ENCODE assay signal across 2 cellular contexts in genomic region chr7:135160858-135161653, GRCh38.
TF ChIP-seq lines count a peak whose summit lies in the region.

No MANE protein-coding gene starts in this region.

TF ChIP-seq in IMR-90, 13 proteins besides CTCF, POLR2A, EP300 and RAD21:
- TF ChIP-seq ELK1 (IDR thresholded peaks at IDR 0.05; ENCODE audit: borderline replicate concordance, low read depth, low read length) (no peak), USF2 (IDR thresholded peaks at IDR 0.05; ENCODE audit: low read depth, low read length) (no peak), NFE2L2 (IDR thresholded peaks at IDR 0.05; ENCODE audit: low read depth, low read length) (no peak), RFX5 (IDR thresholded peaks at IDR 0.05; ENCODE audit: low read depth, low read length) (no peak), MAFK (IDR thresholded peaks at IDR 0.05; ENCODE audit: low read depth, low read length) (no peak; the same call in 1 of the 2 replicates), FOS (IDR thresholded peaks at IDR 0.05; ENCODE audit: low read depth, low read length) (no peak), MAZ (IDR thresholded peaks at IDR 0.05; ENCODE audit: borderline replicate concordance, low read depth, low read length) (no peak), CHD1 (IDR thresholded peaks at IDR 0.05; ENCODE audit: low read depth, low read length) (no peak), BHLHE40 (IDR thresholded peaks at IDR 0.05; ENCODE audit: low read depth, low read length) (no peak), MXI1 (IDR thresholded peaks at IDR 0.05; ENCODE audit: borderline replicate concordance, low read depth, low read length) (no peak), SMC3 (IDR thresholded peaks at IDR 0.05; ENCODE audit: low read depth, low read length) (no peak), CEBPB (IDR thresholded peaks at IDR 0.05; ENCODE audit: low read depth, low read length) (no peak), RCOR1 (IDR thresholded peaks at IDR 0.05; ENCODE audit: insufficient replicate concordance, low read length) (no peak)
TF ChIP-seq in IMR-90: peak in this region for 0.

TF ChIP-seq in GM12878, 131 proteins besides CTCF, POLR2A, EP300 and RAD21 (continues in another document):
- TF ChIP-seq PBX3 (IDR thresholded peaks at IDR 0.05; ENCODE audit: insufficient replicate concordance, low read depth, low read length) = no peak
- TF ChIP-seq MTA3 (IDR thresholded peaks at IDR 0.05; ENCODE audit: borderline replicate concordance, low read length) = no peak
- TF ChIP-seq RCOR1 (conservative IDR thresholded peaks at IDR 0.05; ENCODE audit: low read depth, low read length) = no peak
- TF ChIP-seq MEF2B (IDR thresholded peaks at IDR 0.05; ENCODE audit: partially characterized antibody, poor library complexity, severe bottlenecking) = no peak
- TF ChIP-seq BCL11A (IDR thresholded peaks at IDR 0.05; ENCODE audit: low read depth, low read length) = no peak
- TF ChIP-seq SUZ12 (IDR thresholded peaks at IDR 0.05; ENCODE audit: unreplicated experiment) = no peak
- TF ChIP-seq CHD2 (IDR thresholded peaks at IDR 0.05; ENCODE audit: borderline replicate concordance, low read depth, low read length) = no peak
- TF ChIP-seq DPF2 (IDR thresholded peaks at IDR 0.05) = peak; percentile 23; the same call in 1 of the 2 replicates
- TF ChIP-seq GABPA (IDR thresholded peaks at IDR 0.05; ENCODE audit: low read depth) = no peak
- TF ChIP-seq BCL3 (IDR thresholded peaks at IDR 0.05; ENCODE audit: borderline replicate concordance, insufficient read depth, low read depth, low read length, poor library complexity, severe bottlenecking) = no peak
- TF ChIP-seq SMARCA5 (IDR thresholded peaks at IDR 0.05) = no peak
- TF ChIP-seq STAT3 (IDR thresholded peaks at IDR 0.05; ENCODE audit: low read depth, low read length) = no peak
- no peak for TF ChIP-seq HCFC1 (IDR thresholded peaks at IDR 0.05; ENCODE audit: low read length)
- TF ChIP-seq RUNX3 (IDR thresholded peaks at IDR 0.05; ENCODE audit: low read length) = 0 out of 2 replicates have a peak, but pooled peaks have one; percentile 8
- TF ChIP-seq SREBF2 (IDR thresholded peaks at IDR 0.05; ENCODE audit: low read length) = no peak
- TF ChIP-seq SIN3A (IDR thresholded peaks at IDR 0.05; ENCODE audit: low read depth, low read length) = no peak
- TF ChIP-seq RELB (IDR thresholded peaks at IDR 0.05; ENCODE audit: low read depth) = peak; percentile 37; the same call in 1 of the 2 replicates
- no peak for TF ChIP-seq NRF1 (conservative IDR thresholded peaks at IDR 0.05; ENCODE audit: low read depth, low read length)
- no peak for TF ChIP-seq GATAD2B (conservative IDR thresholded peaks at IDR 0.05; ENCODE audit: low read depth)
- TF ChIP-seq ELK1 (IDR thresholded peaks at IDR 0.05; ENCODE audit: low read depth, low read length) = no peak
- TF ChIP-seq TBL1XR1 (IDR thresholded peaks at IDR 0.05; ENCODE audit: low read depth, low read length) = no peak
- TF ChIP-seq NBN (IDR thresholded peaks at IDR 0.05) = no peak
- no peak for TF ChIP-seq E2F4 (IDR thresholded peaks at IDR 0.05; ENCODE audit: low read depth, low read length)
- TF ChIP-seq E4F1 (IDR thresholded peaks at IDR 0.05; ENCODE audit: borderline replicate concordance, partially characterized antibody) = no peak
- no peak for TF ChIP-seq ZBTB4 (CRISPR knock-in tag; IDR thresholded peaks at IDR 0.05)
- no peak for TF ChIP-seq MXI1 (IDR thresholded peaks at IDR 0.05; ENCODE audit: low read depth, low read length)
- TF ChIP-seq CEBPB (IDR thresholded peaks at IDR 0.05; ENCODE audit: borderline replicate concordance in 1 of 2, low read depth in 2 of 2, low read length in 2 of 2) = peak in 1 of 2 experiments; percentile 60; a peak in 1 of 4 replicates
- no peak for TF ChIP-seq ASH2L (IDR thresholded peaks at IDR 0.05; ENCODE audit: borderline replicate concordance, low read depth)
- TF ChIP-seq SRF (IDR thresholded peaks at IDR 0.05; ENCODE audit: low read depth in 2 of 2, low read length in 2 of 2) = no peak
- TF ChIP-seq SKIL (IDR thresholded peaks at IDR 0.05; ENCODE audit: low read depth, poor library complexity, severe bottlenecking) = no peak
- TF ChIP-seq POLR2AphosphoS2 (IDR thresholded peaks at IDR 0.05; ENCODE audit: low read depth, low read length) = no peak; the same call in 1 of the 2 replicates
- TF ChIP-seq TCF7 (IDR thresholded peaks at IDR 0.05; ENCODE audit: borderline replicate concordance) = no peak
- no peak for TF ChIP-seq JUNB (IDR thresholded peaks at IDR 0.05)
- TF ChIP-seq ZBTB11 (CRISPR knock-in tag; IDR thresholded peaks at IDR 0.05) = no peak
- no peak for TF ChIP-seq YBX1 (IDR thresholded peaks at IDR 0.05)
- TF ChIP-seq PAX5 (IDR thresholded peaks at IDR 0.05; ENCODE audit: borderline replicate concordance, low read depth, low read length) = peak; percentile 13; the same call in 1 of the 2 replicates
- peak; percentile 41 to 42; a peak in 3 of 4 replicates for TF ChIP-seq IKZF2 (IDR thresholded peaks at IDR 0.05)
- TF ChIP-seq SMAD5 (IDR thresholded peaks at IDR 0.05; ENCODE audit: low read depth) = no peak
- TF ChIP-seq POLR2AphosphoS5 (IDR thresholded peaks at IDR 0.05; ENCODE audit: low read length) = no peak
- TF ChIP-seq WRNIP1 (IDR thresholded peaks at IDR 0.05; ENCODE audit: borderline replicate concordance, low read depth, low read length) = no peak
- no peak for TF ChIP-seq NR2C1 (IDR thresholded peaks at IDR 0.05)
